Comparison of ENCODE assay signal across 11 cellular contexts in genomic region chr7:127417346-127417745, GRCh38. TPM values are rescaled to one million over a fixed set of nuclear protein-coding genes. Genes with fewer than 3 reads are reported as not detected.
DNase-seq lines count a peak whose midpoint lies in the region; ATAC-seq and TF ChIP-seq lines count a peak whose summit lies in the region.
"Had no signal": no experiment of that assay in that cellular context is flagged by ENCODE, and none has a peak within 500 bp of the region (broad histone marks: within the 10 kb centered on the region; RNA-seq: fewer than 3 reads in every experiment).

No MANE protein-coding gene starts in this region.

- peak overlapping the region; percentile 36 for H3K4me3 Mint-ChIP-seq in stimulated activated naive CD8-positive, alpha-beta T cell treated with anti-CD3 and anti-CD28 coated beads, Interleukin-15, Interleukin-2, amounts not matched to agents 100 ng/mL and 50 ng/mL, for 24 hours

- H3K27me3 Mint-ChIP-seq in stimulated activated naive CD8-positive, alpha-beta T cell treated with anti-CD3 and anti-CD28 coated beads, Interleukin-15, Interleukin-2, amounts not matched to agents 100 ng/mL and 50 ng/mL, for 24 hours, result no peaks in the 10 kb centered on the region

- no peak overlapping the region for H2AFZ ChIP-seq in osteoblast (ENCODE audit: low read length)

- H3K27ac Mint-ChIP-seq in stimulated activated naive CD8-positive, alpha-beta T cell treated with anti-CD3 and anti-CD28 coated beads, Interleukin-15, Interleukin-2, amounts not matched to agents 100 ng/mL and 50 ng/mL, for 24 hours, result peak overlapping the region; percentile 41
- H3K27ac Mint-ChIP-seq: progenitor cell of endocrine pancreas had no signal

- no peaks in the 10 kb centered on the region for H3K9me3 ChIP-seq in osteoblast (ENCODE audit: low read depth, low read length)

- no peak overlapping the region for H3K27ac ChIP-seq in osteoblast (ENCODE audit: low read depth, low read length)

- no peaks in the 10 kb centered on the region for H3K36me3 Mint-ChIP-seq in stimulated activated naive CD8-positive, alpha-beta T cell treated with anti-CD3 and anti-CD28 coated beads, Interleukin-15, Interleukin-2, amounts not matched to agents 100 ng/mL and 50 ng/mL, for 24 hours (ENCODE audit: low read depth)

- H3K36me3 ChIP-seq in osteoblast (ENCODE audit: insufficient read depth, low read length), result no peaks in the 10 kb centered on the region

- DNase-seq in stimulated activated naive CD8-positive, alpha-beta T cell treated with anti-CD3 and anti-CD28 coated beads, Interleukin-15, Interleukin-2, amounts not matched to agents 100 U/mL and 50 U/mL, for 24 hours, result no peak
- DNase-seq in osteoblast (ENCODE audit: insufficient read length, low spot score, missing footprints), result no peak
- no peak for DNase-seq in activated gamma-delta T cell treated with Interleukin-2 at 50 U/mL for 16 hours
- no peak for DNase-seq in COLO829 (ENCODE audit: low spot score)
- DNase-seq in stimulated activated CD4-positive, alpha-beta T cell treated with anti-CD3 and anti-CD28 coated beads, Interleukin-1b, Interleukin-23, amount 100 ng/mL, for 48 hours, result no peak
- DNase-seq: KG1, NCI-H774 had no signal

- TF ChIP-seq CTCF in osteoblast (IDR thresholded peaks at IDR 0.05; ENCODE audit: extremely low read depth, low read depth, low read length), result no peak

- no peak overlapping the region for H3K4me3 ChIP-seq in osteoblast (ENCODE audit: insufficient read depth, low read length)

- H3K9me3 Mint-ChIP-seq in stimulated activated naive CD8-positive, alpha-beta T cell treated with anti-CD3 and anti-CD28 coated beads, Interleukin-15, Interleukin-2, amounts not matched to agents 100 ng/mL and 50 ng/mL, for 24 hours, result peaks cover 4% of the 10 kb centered on the region

- no peaks in the 10 kb centered on the region for H4K20me1 ChIP-seq in osteoblast (ENCODE audit: insufficient read depth, low read length)

- H3K27me3 ChIP-seq in osteoblast (ENCODE audit: insufficient read depth, low read length), result no peaks in the 10 kb centered on the region

- H3K4me1 ChIP-seq in osteoblast (ENCODE audit: insufficient read depth, low read length), result no peaks in the 10 kb centered on the region

- H3K4me2 ChIP-seq in osteoblast (ENCODE audit: insufficient read depth, low read length), result no peak overlapping the region

- H3K79me2 ChIP-seq in osteoblast (ENCODE audit: insufficient read depth, low read length), result no peaks in the 10 kb centered on the region

- ATAC-seq in stimulated activated naive CD8-positive, alpha-beta T cell treated with anti-CD3 and anti-CD28 coated beads, Interleukin-15, Interleukin-2, amounts not matched to agents 100 U/mL and 50 U/mL, for 24 hours, result no peak
- ATAC-seq in GM21825 (IDR thresholded peaks at IDR 0.05; ENCODE audit: unreplicated experiment), result peak; percentile 72
- peak; percentile 85 for ATAC-seq in HG03439 (IDR thresholded peaks at IDR 0.05; ENCODE audit: unreplicated experiment)

- peaks cover 52% of the 10 kb centered on the region for H3K4me1 Mint-ChIP-seq in stimulated activated naive CD8-positive, alpha-beta T cell treated with anti-CD3 and anti-CD28 coated beads, Interleukin-15, Interleukin-2, amounts not matched to agents 100 ng/mL and 50 ng/mL, for 24 hours (ENCODE audit: low read depth)

RNA-seq across cellular contexts. Expression of gene ZNF800, which starts 24.8 kb away (rescaled TPM):
- total RNA-seq in osteoblast, result 21.7 and 26.5 TPM in 2 replicates
